ENCODE assay signal across 8 cellular contexts in genomic region chr11:73376803-73377629, GRCh38. TPM values are rescaled to one million over a fixed set of nuclear protein-coding genes. Genes with fewer than 3 reads are reported as not detected.
DNase-seq lines count a peak whose midpoint lies in the region; ATAC-seq and TF ChIP-seq lines count a peak whose summit lies in the region.

No MANE protein-coding gene starts in this region.

- DNase-seq in A172 (ENCODE audit: low spot score) (peak; percentile 76), RWPE2 (ENCODE audit: low spot score) (no peak), foreskin keratinocyte (peak; percentile 57 to 75)
- DNase-seq in activated effector memory CD4-positive, alpha-beta T cell treated with anti-CD3 and anti-CD28 coated beads, Interleukin-2, amount 50 U/mL, for 16 hours, result peak; percentile 85

- peak; percentile 0 for ATAC-seq in GM18520 (IDR thresholded peaks at IDR 0.05; ENCODE audit: unreplicated experiment)
- peak; percentile 15 for ATAC-seq in HG03432 (IDR thresholded peaks at IDR 0.05; ENCODE audit: unreplicated experiment)
- peak; percentile 30 for ATAC-seq in RWPE2 (ENCODE audit: low read depth)
- ATAC-seq in foreskin keratinocyte, result peak; percentile 29

- TF ChIP-seq CTCF in RWPE2 (IDR thresholded peaks at IDR 0.05; ENCODE audit: poor library complexity, severe bottlenecking) (no peak), foreskin keratinocyte (conservative IDR thresholded peaks at IDR 0.05) (no peak), neutrophil (IDR thresholded peaks at IDR 0.05) (no peak)

- no peaks in the 10 kb centered on the region for H3K4me1 ChIP-seq in RWPE2 (ENCODE audit: insufficient read depth, poor library complexity, severe bottlenecking)
- peaks cover 7% of the 10 kb centered on the region for H3K4me1 ChIP-seq in foreskin keratinocyte
- peaks cover 67 to 68% of the 10 kb centered on the region in 2 experiments for H3K4me1 ChIP-seq in neutrophil (ENCODE audit: control insufficient read depth in 1 of 2, insufficient read depth in 1 of 2, low read depth in 1 of 2, low read length in 1 of 2)

- H3K36me3 ChIP-seq in RWPE2 (ENCODE audit: low read depth), result no peaks in the 10 kb centered on the region; the same call in 1 of the 2 replicates
- peaks cover 14% of the 10 kb centered on the region for H3K36me3 ChIP-seq in neutrophil

- H3K9me3 ChIP-seq in RWPE2 (ENCODE audit: severe bottlenecking) (no peaks in the 10 kb centered on the region), neutrophil (no peaks in the 10 kb centered on the region)

- H3K4me3 ChIP-seq in RWPE2 (ENCODE audit: severe bottlenecking) (peak overlapping the region; percentile 59), neutrophil (ENCODE audit: low read depth in 1 of 2, low read length in 1 of 2) (peak overlapping the region; percentile 96 to 98)

- no peaks in the 10 kb centered on the region for H3K27me3 ChIP-seq in RWPE2 (ENCODE audit: insufficient read depth, poor library complexity, severe bottlenecking)
- H3K27me3 ChIP-seq in foreskin keratinocyte, result no peaks in the 10 kb centered on the region
- no peaks in the 10 kb centered on the region for H3K27me3 ChIP-seq in neutrophil

- H3K27ac ChIP-seq in RWPE2 (ENCODE audit: poor library complexity, severe bottlenecking), result peak overlapping the region; percentile 75
- peak overlapping the region; percentile 71 for H3K27ac ChIP-seq in foreskin keratinocyte
- peak overlapping the region; percentile 99 for H3K27ac ChIP-seq in neutrophil
- H3K27ac ChIP-seq in temporal lobe (ENCODE audit: low read depth, low read length), result peak overlapping the region; percentile 64

RNA-seq across cellular contexts. Expression of gene RELT, which starts 0.8 kb away (rescaled TPM):
- total RNA-seq in A172 (2014; rRNA removed; shearing (Covaris generic)), result 15.5 and 17.0 TPM in 2 replicates
- total RNA-seq in foreskin keratinocyte, result 11.6 and 12.7 TPM in 2 replicates
- 8.1 and 10.7 TPM in 2 replicates for polyA plus RNA-seq in foreskin keratinocyte
- total RNA-seq in temporal lobe, result 1.5 TPM
